ENCODE assay signal across 8 cellular contexts in the genomic region with DNA sequence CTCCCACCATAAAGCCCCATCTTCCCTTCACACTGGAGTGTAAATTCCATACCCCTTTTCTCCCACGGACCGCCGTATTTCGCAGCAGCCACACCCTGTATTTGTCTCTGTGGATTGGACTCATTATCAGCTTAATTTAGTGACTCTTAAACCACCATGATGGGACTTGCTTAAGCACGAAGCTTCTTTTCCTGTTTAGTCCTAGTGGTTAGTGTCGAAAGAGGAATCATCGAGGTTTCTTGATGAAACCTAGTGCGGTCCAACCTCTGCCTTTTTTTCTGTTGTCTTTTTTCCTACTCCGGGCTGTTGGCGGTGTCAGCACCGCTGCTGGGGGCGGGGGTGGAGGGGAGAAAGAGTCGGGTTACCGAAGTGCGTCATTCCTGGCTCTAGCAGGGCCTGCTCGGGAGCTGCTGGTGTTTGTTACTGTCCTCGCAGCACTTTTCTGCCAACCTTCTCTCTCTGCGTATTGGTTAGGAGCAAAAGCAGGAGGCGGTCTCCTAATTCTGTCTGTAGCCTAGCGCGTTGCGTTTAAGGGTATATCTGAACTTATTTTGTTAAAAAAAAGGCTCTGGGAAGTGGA. TPM values are rescaled to one million over a fixed set of nuclear protein-coding genes. Genes with fewer than 3 reads are reported as not detected.
A peak's percentile ranks its signal among the peaks of the same experiment; 100 is the strongest.
DNase-seq lines count a peak whose midpoint lies in the region; ATAC-seq, FAIRE-seq and TF ChIP-seq lines count a peak whose summit lies in the region.

No MANE protein-coding gene starts in this region.

- peak overlapping the region; percentile 92 for H3K4me3 Mint-ChIP-seq in chondrocyte (ENCODE audit: unreplicated experiment)

- DNase-seq in AG10803 (ENCODE audit: low read depth) (peak; percentile 95), GM19239 (ENCODE audit: insufficient read length, low spot score) (peak; percentile 12), NCI-H510A (lab: John Stamatoyannopoulos, UW) (peak; percentile 85), chondrocyte (ENCODE audit: low spot score) (no peak), kidney glomerular epithelial cell (lab: John Stamatoyannopoulos, UW) (peak; percentile 73)
- DNase-seq in activated CD4-positive, alpha-beta T cell treated with anti-CD3 and anti-CD28 coated beads for 24 hours (ENCODE audit: low read depth in 2 of 2), result peak; percentile 67 to 72
- DNase-seq in stimulated activated CD4-positive, alpha-beta T cell treated with anti-CD3 and anti-CD28 coated beads, Interleukin-15, amount 100 ng/mL, for 48 hours (ENCODE audit: low read depth in 2 of 2), result peak; percentile 80 to 81

- TF ChIP-seq CTCF in AG10803 (conservative IDR thresholded peaks at IDR 0.05; ENCODE audit: low read length) (no peak), chondrocyte (IDR thresholded peaks at IDR 0.05) (no peak)

- peak overlapping the region; percentile 80 for H3K4me3 ChIP-seq in AG10803 (ENCODE audit: low read length)

- H3K36me3 Mint-ChIP-seq in chondrocyte (ENCODE audit: low read depth), result no peaks in the 10 kb centered on the region

- peak overlapping the region; percentile 98 for H3K27ac Mint-ChIP-seq in chondrocyte (ENCODE audit: unreplicated experiment)

- no peaks in the 10 kb centered on the region for H3K27me3 Mint-ChIP-seq in chondrocyte (ENCODE audit: low read depth)

- peak; percentile 59 for ATAC-seq in HG03442 (IDR thresholded peaks at IDR 0.05; ENCODE audit: unreplicated experiment)

- peaks cover 24% of the 10 kb centered on the region for H3K4me1 Mint-ChIP-seq in chondrocyte (ENCODE audit: low read depth)

- peak; percentile 88 for FAIRE-seq in GM19239 (lab: Jason Lieb, UNC)

- peaks cover 7% of the 10 kb centered on the region for H3K9me3 Mint-ChIP-seq in chondrocyte (ENCODE audit: low read depth)

RNA-seq across cellular contexts. Expression of a gene that starts 1.4 kb away (rescaled TPM):
- total RNA-seq in chondrocyte, result 36.1 to 48.8 TPM (median 39.4 TPM) in 3 replicates
